8 cellular contexts compared by ENCODE assay signal in genomic region chr7:27933691-27934565, GRCh38.
DNase-seq lines count a peak whose midpoint lies in the region; ATAC-seq and TF ChIP-seq lines count a peak whose summit lies in the region.

No MANE protein-coding gene starts in this region.

- H3K27me3 ChIP-seq in left ventricle myocardium inferior (ENCODE audit: low read depth): no peaks in the 10 kb centered on the region
- H3K27me3 ChIP-seq in upper lobe of right lung: no peaks in the 10 kb centered on the region

- no peaks in the 10 kb centered on the region for H3K27me3 Mint-ChIP-seq in T-helper 17 cell

- no peak overlapping the region for H3K27ac ChIP-seq in left ventricle myocardium inferior (replicated peaks)
- H3K27ac ChIP-seq in upper lobe of right lung: no peak overlapping the region

- no peak for DNase-seq in left ventricle myocardium inferior
- DNase-seq in Right ventricle myocardium inferior (ENCODE audit: missing footprints): no peak
- peak; percentile 42 for DNase-seq in NCI-H1092 (lab: John Stamatoyannopoulos, UW)
- DNase-seq in dermis blood vessel endothelial cell: peak; percentile 27
- DNase-seq in upper lobe of right lung: no peak
- no peak for DNase-seq in T1000 (lab: John Stamatoyannopoulos, UW)
- no peak for DNase-seq in T-helper 17 cell

- no peaks in the 10 kb centered on the region for H3K9me3 ChIP-seq in left ventricle myocardium inferior (replicated peaks)
- no peaks in the 10 kb centered on the region for H3K9me3 ChIP-seq in upper lobe of right lung
- no peaks in the 10 kb centered on the region for H3K9me3 ChIP-seq in T-helper 17 cell (ENCODE audit: control insufficient read depth, low read length, poor library complexity, severe bottlenecking)

- H3K4me1 Mint-ChIP-seq in T-helper 17 cell: peaks cover 4% of the 10 kb centered on the region

- H3K27ac Mint-ChIP-seq in T-helper 17 cell: no peak overlapping the region

- H3K4me1 ChIP-seq in left ventricle myocardium inferior (peaks cover 6% of the 10 kb centered on the region), upper lobe of right lung (no peaks in the 10 kb centered on the region)

- TF ChIP-seq CTCF in left ventricle myocardium inferior (IDR thresholded peaks at IDR 0.05; ENCODE audit: borderline replicate concordance) (peak; percentile 31), upper lobe of right lung (IDR thresholded peaks at IDR 0.05) (peak; percentile 24)

- no peaks in the 10 kb centered on the region for H3K36me3 ChIP-seq in left ventricle myocardium inferior
- H3K36me3 ChIP-seq in upper lobe of right lung: no peaks in the 10 kb centered on the region

- ATAC-seq in Right ventricle myocardium inferior: no peak
- no peak for ATAC-seq in upper lobe of right lung
- no peak for ATAC-seq in GM21529 (IDR thresholded peaks at IDR 0.05; ENCODE audit: unreplicated experiment)
- no peak for ATAC-seq in T-helper 17 cell

- H3K4me3 ChIP-seq in left ventricle myocardium inferior: no peak overlapping the region
- no peak overlapping the region for H3K4me3 ChIP-seq in upper lobe of right lung

- intact Hi-C loops in left ventricle myocardium inferior (cut with micrococcal nuclease): no loop called here
- intact Hi-C loops in Right ventricle myocardium inferior (cut with DNase I): no loop called here
- intact Hi-C loops in upper lobe of right lung (cut with DNase I): no loop called here

- H3K36me3 Mint-ChIP-seq in T-helper 17 cell (ENCODE audit: low read depth): no peaks in the 10 kb centered on the region

- no peak overlapping the region for H3K4me3 Mint-ChIP-seq in T-helper 17 cell

Comparison
In these comparisons a context has a peak if more than half of its experiments do, and no peak if none do; other contexts are left out.
1. DNase-seq: peak in NCI-H1092 (single experiment) and dermis blood vessel endothelial cell (single experiment); none in left ventricle myocardium inferior (single experiment), Right ventricle myocardium inferior (single experiment), upper lobe of right lung (single experiment), T1000 (single experiment) and T-helper 17 cell (0 of 3).